In genomic region chr3:72047472-72047871, GRCh38 we compare ENCODE assay signal across 18 cellular contexts.
DNase-seq lines count a peak whose midpoint lies in the region; ATAC-seq and TF ChIP-seq lines count a peak whose summit lies in the region.
"Had no signal": no experiment of that assay in that cellular context is flagged by ENCODE, and none has a peak within 500 bp of the region (broad histone marks: within the 10 kb centered on the region; RNA-seq: fewer than 3 reads in every experiment).

No MANE protein-coding gene starts in this region.

- CTCF ChIA-PET in mammary epithelial cell (lab: Charles Lee; ENCODE audit: low non-redundant PET), result no interaction called here

- H3K27me3 ChIP-seq in mammary epithelial cell (ENCODE audit: insufficient read depth, low read length) (peaks cover 3% of the 10 kb centered on the region), breast epithelium (no peaks in the 10 kb centered on the region), RWPE2 (ENCODE audit: insufficient read depth, poor library complexity, severe bottlenecking) (no peaks in the 10 kb centered on the region)
- no peaks in the 10 kb centered on the region for H3K27me3 ChIP-seq in effector memory CD4-positive, alpha-beta T cell (replicated peaks; ENCODE audit: control insufficient read depth, insufficient read depth, low read length, poor library complexity, severe bottlenecking)
- H3K27me3 ChIP-seq: MG63 had no signal

- H4K20me1 ChIP-seq in mammary epithelial cell (ENCODE audit: insufficient read depth, low read length), result no peaks in the 10 kb centered on the region

- no peak overlapping the region for H3K9ac ChIP-seq in mammary epithelial cell (ENCODE audit: insufficient read depth, low read length)

- intact Hi-C loops in mammary epithelial cell (cut with micrococcal nuclease) (loop anchor here (10.0 kb wide), 1 partner anchor 207 kb away; no protein-coding TSS in a partner anchor), breast epithelium (cut with DNase I; ENCODE audit: low total_unique reads) (no loop called here)

- TF ChIP-seq CTCF in mammary epithelial cell (conservative IDR thresholded peaks at IDR 0.05 in 1 of 2, IDR thresholded peaks at IDR 0.05 in 1 of 2; ENCODE audit: extremely low read depth in 1 of 2, insufficient read depth in 1 of 2, low read depth in 1 of 2, low read length in 2 of 2) (no peak), breast epithelium (IDR thresholded peaks at IDR 0.05) (no peak), RWPE2 (IDR thresholded peaks at IDR 0.05; ENCODE audit: poor library complexity, severe bottlenecking) (no peak), epithelial cell of esophagus (IDR thresholded peaks at IDR 0.05; ENCODE audit: insufficient read depth, low read depth, low read length, missing control alignments) (no peak)

- no TSS peak for BruUV-seq in mammary epithelial cell (replicated peaks; lab: Mats Ljungman, UMichigan)

- H3K36me3 ChIP-seq in mammary epithelial cell (ENCODE audit: insufficient read depth, low read length), result no peaks in the 10 kb centered on the region
- no peaks in the 10 kb centered on the region for H3K36me3 ChIP-seq in breast epithelium
- no peaks in the 10 kb centered on the region for H3K36me3 ChIP-seq in RWPE2 (ENCODE audit: low read depth)
- no peaks in the 10 kb centered on the region for H3K36me3 ChIP-seq in effector memory CD4-positive, alpha-beta T cell (ENCODE audit: control insufficient read depth, insufficient read depth, low read length)
- H3K36me3 ChIP-seq: MG63 had no signal

- H3K9me3 ChIP-seq in mammary epithelial cell (replicated peaks; ENCODE audit: insufficient read depth, low read length) (no peaks in the 10 kb centered on the region), breast epithelium (no peaks in the 10 kb centered on the region), RWPE2 (ENCODE audit: severe bottlenecking) (no peaks in the 10 kb centered on the region)
- no peaks in the 10 kb centered on the region for H3K9me3 ChIP-seq in effector memory CD4-positive, alpha-beta T cell (ENCODE audit: control insufficient read depth, low read length)
- H3K9me3 ChIP-seq: MG63 had no signal

- no peak overlapping the region for H2AFZ ChIP-seq in mammary epithelial cell (ENCODE audit: low read depth, low read length)

- DNase-seq in mammary epithelial cell (peak; percentile 17), breast epithelium (ENCODE audit: low spot score in 2 of 2) (no peak), RWPE2 (ENCODE audit: low spot score) (no peak), epithelial cell of esophagus (ENCODE audit: low read depth) (peak; percentile 37), renal cortical epithelial cell (ENCODE audit: low read depth) (peak; percentile 29), iPS-NIHi11 (ENCODE audit: low spot score) (no peak)
- DNase-seq in effector memory CD4-positive, alpha-beta T cell, result no peak
- DNase-seq: AML-193; C1 segment of cervical spinal cord; Calu3; CD8-positive, alpha-beta memory T cell; MG63; NCI-H1105; NCI-H146; NCI-H2029 treated with DMSO at 0.1 percent for 48 hours; NCI-H526; SHP77 had no signal

- no peaks in the 10 kb centered on the region for H3K4me1 ChIP-seq in mammary epithelial cell (ENCODE audit: insufficient read depth, low read length)
- no peaks in the 10 kb centered on the region for H3K4me1 ChIP-seq in breast epithelium
- no peaks in the 10 kb centered on the region for H3K4me1 ChIP-seq in RWPE2 (ENCODE audit: insufficient read depth, poor library complexity, severe bottlenecking)
- H3K4me1 ChIP-seq in effector memory CD4-positive, alpha-beta T cell (ENCODE audit: control insufficient read depth, insufficient read depth, low read length, poor library complexity, severe bottlenecking), result no peaks in the 10 kb centered on the region

- WGBS in mammary epithelial cell (ENCODE audit: low coverage, missing lambda C conversion rate), result 67% methylated on average over 7 of the region's 9 CpGs

- dilution Hi-C loops in mammary epithelial cell (cut with HindIII; ENCODE audit: low sequenced_read_pairs), result no loop called here

- in situ Hi-C loops in mammary epithelial cell (cut with MboI; ENCODE audit: low sequenced_read_pairs in 2 of 2), result no loop called here

- H3K79me2 ChIP-seq in mammary epithelial cell (ENCODE audit: insufficient read depth, low read length), result no peaks in the 10 kb centered on the region

- ATAC-seq in RWPE2 (ENCODE audit: low read depth) (0 out of 3 replicates have a peak, but pooled peaks have one; percentile 12), GM19324 (IDR thresholded peaks at IDR 0.05; ENCODE audit: low FRiP score, unreplicated experiment) (no peak)

- H3K4me2 ChIP-seq in mammary epithelial cell (ENCODE audit: insufficient read depth, low read depth, low read length), result no peak overlapping the region

- no peak overlapping the region for H3K4me3 ChIP-seq in mammary epithelial cell (replicated peaks in 1 of 3; ENCODE audit: insufficient read depth in 1 of 3, low read depth in 2 of 3, low read length in 3 of 3)
- no peak overlapping the region for H3K4me3 ChIP-seq in breast epithelium
- H3K4me3 ChIP-seq in RWPE2 (ENCODE audit: severe bottlenecking), result no peak overlapping the region
- H3K4me3 ChIP-seq in epithelial cell of esophagus (ENCODE audit: low read length), result no peak overlapping the region
- no peak overlapping the region for H3K4me3 ChIP-seq in effector memory CD4-positive, alpha-beta T cell (ENCODE audit: insufficient read depth, low read depth, low read length, poor library complexity, severe bottlenecking)
- H3K4me3 ChIP-seq: MG63 had no signal

- TF ChIP-seq POLR2A in breast epithelium (IDR thresholded peaks at IDR 0.05), result no peak

- H3K27ac ChIP-seq in mammary epithelial cell (ENCODE audit: insufficient read depth, low read depth, low read length) (no peak overlapping the region), breast epithelium (no peak overlapping the region), RWPE2 (ENCODE audit: poor library complexity, severe bottlenecking) (no peak overlapping the region)
- no peak overlapping the region for H3K27ac ChIP-seq in effector memory CD4-positive, alpha-beta T cell (ENCODE audit: insufficient read depth, low read length, poor library complexity, severe bottlenecking)

Comparison
In these comparisons a context has a peak if more than half of its experiments do, and no peak if none do; other contexts are left out.
1. DNase-seq: peak in mammary epithelial cell (single experiment), epithelial cell of esophagus (single experiment) and renal cortical epithelial cell (single experiment); none in breast epithelium (0 of 2), RWPE2 (single experiment), iPS-NIHi11 (single experiment) and effector memory CD4-positive, alpha-beta T cell (0 of 3).